ENCODE assay signal across 8 cellular contexts in genomic region chr1:10212476-10212875, GRCh38. TPM values are rescaled to one million over a fixed set of nuclear protein-coding genes. Genes with fewer than 3 reads are reported as not detected.
DNase-seq lines count a peak whose midpoint lies in the region; ATAC-seq and TF ChIP-seq lines count a peak whose summit lies in the region.

No MANE protein-coding gene starts in this region.

- 35 to 56% (median 43%) methylated on average over 1 of the region's 1 CpG for WGBS in psoas muscle, 3 donors

- CTCF ChIA-PET in CD4-positive, alpha-beta memory T cell (lab: Charles Lee; ENCODE audit: partially characterized antibody), result interaction anchor here (0.9 kb wide), 1 partner anchor 8 kb away, joined by 4 read pairs; no protein-coding TSS in a partner anchor

- peaks cover 30% of the 10 kb centered on the region for H3K4me1 ChIP-seq in CD4-positive, alpha-beta memory T cell (ENCODE audit: insufficient read depth, low read length)
- peaks cover 41% of the 10 kb centered on the region for H3K4me1 ChIP-seq in psoas muscle

- POLR2A ChIA-PET in CD4-positive, alpha-beta memory T cell (lab: Charles Lee; ENCODE audit: partially characterized antibody), result no interaction called here

- DNase-seq in CD4-positive, alpha-beta memory T cell, result no peak
- DNase-seq in SK-N-MC (ENCODE audit: low read depth, low spot score) (no peak), fibroblast of pulmonary artery (ENCODE audit: low read depth) (no peak), psoas muscle (no peak), NCI-H2107 (lab: John Stamatoyannopoulos, UW) (no peak), Kasumi-1 (lab: John Stamatoyannopoulos, UW) (no peak), DMS53 treated with DMSO at 0.1 percent for 48 hours (lab: John Stamatoyannopoulos, UW; ENCODE audit: unreplicated experiment) (no peak)

- peak overlapping the region; percentile 81 for H3K9ac ChIP-seq in SK-N-MC (ENCODE audit: insufficient read length)

- peaks cover 25 to 53% (median 39%) of the 10 kb centered on the region in 4 donors for H3K4me1 Mint-ChIP-seq in CD4-positive, alpha-beta memory T cell

- H3K9me3 ChIP-seq in CD4-positive, alpha-beta memory T cell (ENCODE audit: control insufficient read depth in 1 of 2, low read length in 2 of 2), result no peaks in the 10 kb centered on the region
- H3K9me3 ChIP-seq in SK-N-MC (ENCODE audit: low read depth, low read length) (no peaks in the 10 kb centered on the region), psoas muscle (no peaks in the 10 kb centered on the region)

- peak overlapping the region in 6 of 7 donors; percentile 48 to 90 (median 83) for H3K27ac Mint-ChIP-seq in CD4-positive, alpha-beta memory T cell

- intact Hi-C loops in CD4-positive, alpha-beta memory T cell (cut with micrococcal nuclease), result no loop called here
- intact Hi-C loops in psoas muscle (cut with DNase I), result loop anchor here in 1 of 2 donors (5.0 kb wide), 2 partner anchors 40 to 75 kb away; no protein-coding TSS in a partner anchor

- H3K36me3 ChIP-seq in CD4-positive, alpha-beta memory T cell (ENCODE audit: insufficient read depth, low read length), result no peaks in the 10 kb centered on the region
- H3K36me3 ChIP-seq in SK-N-MC (ENCODE audit: insufficient read depth, low read length) (no peaks in the 10 kb centered on the region), psoas muscle (ENCODE audit: insufficient read depth in 1 of 2, low read depth in 1 of 2) (no peaks in the 10 kb centered on the region)

- H3K27ac ChIP-seq in CD4-positive, alpha-beta memory T cell (ENCODE audit: low read depth, low read length), result no peak overlapping the region
- H3K27ac ChIP-seq in SK-N-MC (no peak overlapping the region), psoas muscle (peak overlapping the region; percentile 99)

- H3K4me3 ChIP-seq in CD4-positive, alpha-beta memory T cell (ENCODE audit: low read length in 2 of 2), result no peak overlapping the region
- H3K4me3 ChIP-seq in SK-N-MC (peak overlapping the region; percentile 83), fibroblast of pulmonary artery (replicated peaks; ENCODE audit: low read depth, low read length) (peak overlapping the region; percentile 66), psoas muscle (peak overlapping the region; percentile 84)

- H3K27me3 ChIP-seq in CD4-positive, alpha-beta memory T cell (ENCODE audit: insufficient read depth, low read length), result no peaks in the 10 kb centered on the region
- no peaks in the 10 kb centered on the region for H3K27me3 ChIP-seq in psoas muscle (ENCODE audit: insufficient read depth in 3 of 3, low read length in 2 of 3)

- peaks cover 0 to 9% of the 10 kb centered on the region in 2 donors for H3K36me3 Mint-ChIP-seq in CD4-positive, alpha-beta memory T cell

- ATAC-seq in psoas muscle, result no peak
- ATAC-seq in GM19397 (IDR thresholded peaks at IDR 0.05; ENCODE audit: unreplicated experiment), result no peak

- H3K27me3 Mint-ChIP-seq in CD4-positive, alpha-beta memory T cell, result peaks cover 0 to 3% of the 10 kb centered on the region in 2 donors

- H3K9me3 Mint-ChIP-seq in CD4-positive, alpha-beta memory T cell, result no peaks in the 10 kb centered on the region

- H3K4me3 Mint-ChIP-seq in CD4-positive, alpha-beta memory T cell, result peak overlapping the region in 7 of 8 donors; percentile 65 to 88 (median 80)

- TF ChIP-seq CTCF in fibroblast of pulmonary artery (IDR thresholded peaks at IDR 0.05; ENCODE audit: low read length, missing control alignments) (no peak), psoas muscle (IDR thresholded peaks at IDR 0.05) (no peak)

RNA-seq across cellular contexts. Expression of gene KIF1B, which starts 2.1 kb away (rescaled TPM):
- 10 to 100 TPM; 16.8 to 18.1 TPM for total RNA-seq in CD4-positive, alpha-beta memory T cell
- 1 to 10 TPM; 1.3 to 4.7 TPM for polyA plus RNA-seq in CD4-positive, alpha-beta memory T cell
- total RNA-seq in psoas muscle, result 100 to 1,000 TPM; 221 to 391 (median 338) TPM
- 100 to 1,000 TPM in 2 of 3 donors, 10 to 100 TPM in 1; 31.8 to 332 (median 105) TPM for polyA plus RNA-seq in psoas muscle

Comparison
In these comparisons a context has a peak if more than half of its experiments do, and no peak if none do; other contexts are left out.
1. H3K4me3 ChIP-seq: peak in SK-N-MC (single experiment), fibroblast of pulmonary artery (single experiment) and psoas muscle (single experiment); none in CD4-positive, alpha-beta memory T cell (0 of 2).
2. RNA of gene KIF1B, which starts 2.1 kb away (total RNA-seq): 221 to 391 TPM in psoas muscle; 16.8 to 18.1 TPM in CD4-positive, alpha-beta memory T cell; every median in the first group is over 10 times any median in the second.